8 cellular contexts compared by ENCODE assay signal in genomic region chr12:108562348-108563134, GRCh38. TPM values are rescaled to one million over a fixed set of nuclear protein-coding genes. Genes with fewer than 3 reads are reported as not detected.
DNase-seq lines count a peak whose midpoint lies in the region; ATAC-seq and TF ChIP-seq lines count a peak whose summit lies in the region.

Gene ISCU (plus strand): TSS chr12:108562596. CDS start chr12:108562623, 27 bp downstream.

- in situ Hi-C loops in T47D (cut with HindIII; ENCODE audit: low pct_unique_long_range_greater_than_20kb, low sequenced_read_pairs) = no loop called here

- POLR2A ChIA-PET in AG04449 (lab: Yijun Ruan, JAX) = interaction anchor here (0.9 to 1.5 kb wide), 5 partner anchors 56 to 531 kb away, joined by 3 to 4 read pairs (median 3); partner anchors contain the start of gene ALKBH2

- H3K9me3 ChIP-seq in iPS-18a (ENCODE audit: control insufficient read depth, low read depth, low read length) (no peaks in the 10 kb centered on the region), skeletal muscle satellite cell (replicated peaks; ENCODE audit: low read length) (no peaks in the 10 kb centered on the region)

- H3K4me2 ChIP-seq in skeletal muscle satellite cell (ENCODE audit: low read length) = peak within 1 kb of the TSS; percentile 90

- H3K27me3 ChIP-seq in iPS-18a (ENCODE audit: control insufficient read depth, insufficient read depth, low read length) = no peaks in the 10 kb centered on the region
- no peaks in the 10 kb centered on the region for H3K27me3 ChIP-seq in skeletal muscle satellite cell (ENCODE audit: control insufficient read depth, insufficient read depth, low read length)

- H3K4me1 ChIP-seq in iPS-18a (ENCODE audit: control insufficient read depth, low read depth, low read length) (peaks cover 13% of the 10 kb centered on the region), skeletal muscle satellite cell (ENCODE audit: control insufficient read depth, insufficient read depth, low read length) (peaks cover 28% of the 10 kb centered on the region)

- H3K9ac ChIP-seq in iPS-18a (ENCODE audit: low read length) (peak within 1 kb of the TSS; percentile 90), skeletal muscle satellite cell (ENCODE audit: low read depth, low read length) (peak within 1 kb of the TSS; percentile 95)

- H3K36me3 ChIP-seq in iPS-18a (ENCODE audit: control insufficient read depth, low read depth, low read length) = peaks cover 36% of the 10 kb centered on the region
- H3K36me3 ChIP-seq in skeletal muscle satellite cell (ENCODE audit: insufficient read depth, low read length) = peaks cover 36% of the 10 kb centered on the region

- H3K27ac ChIP-seq in VCaP (peak within 1 kb of the TSS; percentile 93), iPS-18a (ENCODE audit: low read length) (peak within 1 kb of the TSS; percentile 97)

- ATAC-seq in GM18907 (IDR thresholded peaks at IDR 0.05; ENCODE audit: unreplicated experiment) (peak; percentile 54), HG03139 (IDR thresholded peaks at IDR 0.05; ENCODE audit: unreplicated experiment) (peak; percentile 52)

- H3K4me3 ChIP-seq in AG04449 (ENCODE audit: low read depth, low read length) (peak within 1 kb of the TSS; percentile 97), iPS-18a (ENCODE audit: low read length) (peak within 1 kb of the TSS; percentile 93), skeletal muscle satellite cell (ENCODE audit: low read length) (peak within 1 kb of the TSS; percentile 91)

- TF ChIP-seq CTCF in AG04449 (IDR thresholded peaks at IDR 0.05; ENCODE audit: insufficient read depth, low read length, missing control alignments) (no peak), VCaP (conservative IDR thresholded peaks at IDR 0.05) (no peak)

- CTCF ChIA-PET in AG04449 (lab: Yijun Ruan, JAX) = interaction anchor here (0.8 to 24.1 kb wide), 9 partner anchors 8 to 866 kb away, joined by 3 to 1115 read pairs (median 4); partner anchors contain the start of gene ALKBH2

- DNase-seq in AG04449 (ENCODE audit: low read depth, low spot score) (peak; percentile 65), NCI-H2196 treated with DMSO at 0.1 percent for 48 hours (lab: John Stamatoyannopoulos, UW; ENCODE audit: unreplicated experiment) (peak; percentile 91), T47D (ENCODE audit: low read depth in 1 of 2, low spot score in 1 of 2) (peak; percentile 91 to 99)

RNA-seq across cellular contexts. Expression of gene ISCU, which starts in this region (rescaled TPM):
- 76.7 and 89.7 TPM in 2 replicates for total RNA-seq in skeletal muscle satellite cell (2012; rRNA removed)

Comparison
In these comparisons a context has a peak if more than half of its experiments do, and no peak if none do; other contexts are left out.
1. Peak in every context shown above with its lines: DNase-seq, ATAC-seq, H3K4me3 ChIP-seq and H3K27ac ChIP-seq.